ENCODE assay signal across 34 cellular contexts in genomic region chr17:51677875-51678274, GRCh38.
DNase-seq lines count a peak whose midpoint lies in the region; ATAC-seq, FAIRE-seq and TF ChIP-seq lines count a peak whose summit lies in the region.
"Had no signal": no experiment of that assay in that cellular context is flagged by ENCODE, and none has a peak within 500 bp of the region (broad histone marks: within the 10 kb centered on the region; RNA-seq: fewer than 3 reads in every experiment).

No MANE protein-coding gene starts in this region.

- H3K36me3 Mint-ChIP-seq in T-helper 17 cell (ENCODE audit: low read depth), result no peaks in the 10 kb centered on the region
- H3K36me3 Mint-ChIP-seq: CD14-positive monocyte; CD4-positive, alpha-beta memory T cell; CD4-positive, CD25-positive, alpha-beta regulatory T cell; CD8-positive, alpha-beta memory T cell; CD8-positive, alpha-beta T cell had no signal

- H3K27me3 Mint-ChIP-seq in T-helper 17 cell, result peaks cover 32% of the 10 kb centered on the region
- H3K27me3 Mint-ChIP-seq: B cell; CD4-positive, CD25-positive, alpha-beta regulatory T cell had no signal

- POLR2A ChIA-PET in SK-N-SH (lab: Yijun Ruan, JAX), result no interaction called here
- POLR2A ChIA-PET in A549 (lab: Yijun Ruan, JAX), result no interaction called here
- POLR2A ChIA-PET in HEK293 (lab: Yijun Ruan, JAX), result no interaction called here

- no peaks in the 10 kb centered on the region for H3F3A ChIP-seq in SK-N-SH (replicated peaks; ENCODE audit: insufficient read depth)

- H3K4me3 ChIP-seq in SK-N-SH (ENCODE audit: low read depth in 2 of 2, low read length in 1 of 2), result no peak overlapping the region
- no peak overlapping the region for H3K4me3 ChIP-seq in A549
- no peak overlapping the region for H3K4me3 ChIP-seq in HEK293 (ENCODE audit: low read depth, low read length)
- no peak overlapping the region for H3K4me3 ChIP-seq in ovary
- H3K4me3 ChIP-seq: BLaER1; BLaER1 treated with 17β-estradiol and CSF1 and Interleukin-3, amounts not matched to agents 10 nM and 100 nM had no signal

- H3K27ac ChIP-seq in SK-N-SH (ENCODE audit: low read depth in 2 of 2, low read length in 1 of 2) (no peak overlapping the region), A549 (no peak overlapping the region), HEK293 (ENCODE audit: extremely low read depth, low read depth, low read length) (no peak overlapping the region), ovary (no peak overlapping the region)
- H3K27ac ChIP-seq: 22Rv1; BLaER1; BLaER1 treated with 17β-estradiol and CSF1 and Interleukin-3, amounts not matched to agents 10 nM and 100 nM; C4-2B had no signal

- H3K4me2 ChIP-seq in SK-N-SH (no peak overlapping the region), A549 (no peak overlapping the region)
- H3K4me2 ChIP-seq: BLaER1; BLaER1 treated with 17β-estradiol and CSF1 and Interleukin-3, amounts not matched to agents 10 nM and 100 nM had no signal

- no peak for TF ChIP-seq CTCF in SK-N-SH (IDR thresholded peaks at IDR 0.05)
- TF ChIP-seq CTCF in A549 (IDR thresholded peaks at IDR 0.05), result no peak
- TF ChIP-seq CTCF in HEK293 (tag by site-specific recombination; IDR thresholded peaks at IDR 0.05), result no peak
- no peak for TF ChIP-seq CTCF in ovary (IDR thresholded peaks at IDR 0.05)

- FAIRE-seq in A549 (lab: Jason Lieb, UNC), result peak; percentile 7
- FAIRE-seq: A204.1, D721Med had no signal

- CTCF ChIA-PET in SK-N-SH (lab: Yijun Ruan, JAX) (no interaction called here), A549 (lab: Yijun Ruan, JAX) (no interaction called here), HEK293 (lab: Yijun Ruan, JAX) (no interaction called here)

- ATAC-seq in SK-N-SH treated with all-trans-retinoic acid at 6 μM for 48 hours (no peak), A549 (no peak), T-helper 17 cell (no peak)
- ATAC-seq: CD8-positive, alpha-beta T cell had no signal

- WGBS in SK-N-SH (ENCODE audit: low lambda C conversion rate), result 40% methylated on average over 1 of the region's 1 CpG
- 64% methylated on average over 1 of the region's 1 CpG for WGBS in A549 (ENCODE audit: missing lambda C conversion rate)
- WGBS in ovary, 3 donors, result 94 to 100% (median 100%) methylated on average over 1 of the region's 1 CpG

- no peaks in the 10 kb centered on the region for H3K9me2 ChIP-seq in SK-N-SH

- no peak overlapping the region for H3K4me3 Mint-ChIP-seq in T-helper 17 cell
- H3K4me3 Mint-ChIP-seq: B cell; CD14-positive monocyte; CD4-positive, alpha-beta memory T cell; CD4-positive, alpha-beta T cell; CD4-positive, CD25-positive, alpha-beta regulatory T cell; CD8-positive, alpha-beta memory T cell; CD8-positive, alpha-beta T cell had no signal

- no peaks in the 10 kb centered on the region for H3K36me3 ChIP-seq in SK-N-SH (replicated peaks in 1 of 2; ENCODE audit: control insufficient read depth in 1 of 2, insufficient read depth in 2 of 2, low read length in 1 of 2)
- no peaks in the 10 kb centered on the region for H3K36me3 ChIP-seq in HEK293 (ENCODE audit: control insufficient read depth in 2 of 2, insufficient read depth in 1 of 2, low read length in 2 of 2)
- no peaks in the 10 kb centered on the region for H3K36me3 ChIP-seq in ovary
- H3K36me3 ChIP-seq: BE2C; BLaER1; BLaER1 treated with 17β-estradiol and CSF1 and Interleukin-3, amounts not matched to agents 10 nM and 100 nM had no signal

- no peaks in the 10 kb centered on the region for H4K20me1 ChIP-seq in SK-N-SH (ENCODE audit: insufficient read depth)
- H4K20me1 ChIP-seq: BLaER1; BLaER1 treated with 17β-estradiol and CSF1 and Interleukin-3, amounts not matched to agents 10 nM and 100 nM had no signal

- H3K4me1 Mint-ChIP-seq in T-helper 17 cell, result no peaks in the 10 kb centered on the region
- H3K4me1 Mint-ChIP-seq: B cell; CD14-positive monocyte; CD4-positive, alpha-beta memory T cell; CD4-positive, CD25-positive, alpha-beta regulatory T cell; CD8-positive, alpha-beta memory T cell had no signal

- no peak overlapping the region for H3K9ac ChIP-seq in SK-N-SH
- H3K9ac ChIP-seq: BLaER1; BLaER1 treated with 17β-estradiol and CSF1 and Interleukin-3, amounts not matched to agents 10 nM and 100 nM had no signal

- no peaks in the 10 kb centered on the region for H3K79me2 ChIP-seq in SK-N-SH (ENCODE audit: insufficient read depth)

- H3K4me1 ChIP-seq in SK-N-SH (ENCODE audit: control insufficient read depth in 1 of 2, insufficient read depth in 2 of 2, low read depth in 1 of 2, low read length in 1 of 2) (no peaks in the 10 kb centered on the region), A549 (no peaks in the 10 kb centered on the region), HEK293 (ENCODE audit: control insufficient read depth, insufficient read depth, low read length) (peaks cover 12% of the 10 kb centered on the region), ovary (ENCODE audit: insufficient read depth) (no peaks in the 10 kb centered on the region)
- H3K4me1 ChIP-seq: BE2C, Caco-2 had no signal

- TF ChIP-seq POLR2A in A549 (IDR thresholded peaks at IDR 0.05; ENCODE audit: low read length) (no peak), ovary (IDR thresholded peaks at IDR 0.05) (no peak)

- TF ChIP-seq EP300 in SK-N-SH (IDR thresholded peaks at IDR 0.05; ENCODE audit: borderline replicate concordance in 1 of 2, low read depth in 1 of 2, low read length in 1 of 2), result no peak
- TF ChIP-seq EP300 in A549 (IDR thresholded peaks at IDR 0.05), result no peak
- TF ChIP-seq EP300 in ovary (IDR thresholded peaks at IDR 0.05), result no peak

- H3K9me3 ChIP-seq in SK-N-SH (no peaks in the 10 kb centered on the region), A549 (0 out of 3 replicates have a peak, but pooled peaks cover 2% of the 10 kb centered on the region), HEK293 (ENCODE audit: control insufficient read depth, insufficient read depth, low read depth, low read length) (no peaks in the 10 kb centered on the region), T-helper 17 cell (ENCODE audit: control insufficient read depth, low read length, poor library complexity, severe bottlenecking) (no peaks in the 10 kb centered on the region), ovary (no peaks in the 10 kb centered on the region)
- H3K9me3 ChIP-seq: BE2C; BLaER1; BLaER1 treated with 17β-estradiol and CSF1 and Interleukin-3, amounts not matched to agents 10 nM and 100 nM; Caco-2 had no signal

- H2AFZ ChIP-seq in SK-N-SH (ENCODE audit: low read depth), result no peak overlapping the region

- no peak overlapping the region for H3K27ac Mint-ChIP-seq in T-helper 17 cell
- H3K27ac Mint-ChIP-seq: B cell; CD14-positive monocyte; CD4-positive, alpha-beta memory T cell; CD4-positive, alpha-beta T cell; CD4-positive, CD25-positive, alpha-beta regulatory T cell; CD8-positive, alpha-beta memory T cell; CD8-positive, alpha-beta T cell had no signal

- intact Hi-C loops in ovary (cut with DNase I), result no loop called here

- DNase-seq in SK-N-SH (no peak), A549 (ENCODE audit: low read depth in 1 of 2, low spot score in 1 of 2) (no peak), T-helper 17 cell (no peak), ovary (no peak)
- DNase-seq: 8988T; ACHN; AML-193; BE2C; C1 segment of cervical spinal cord; Caco-2; Calu3; CD4-positive, alpha-beta memory T cell; CD4-positive, alpha-beta T cell; CD4-positive, CD25-positive, alpha-beta regulatory T cell; CD8-positive, alpha-beta memory T cell; CD8-positive, alpha-beta T cell; COR-L47; DMS 273 treated with DMSO at 0.1 percent for 48 hours; DMS153; DMS53; DMS79; DMS79 treated with DMSO at 0.1 percent for 48 hours; DND-41; EL had no signal

- TF ChIP-seq RAD21 in SK-N-SH (IDR thresholded peaks at IDR 0.05; ENCODE audit: low read length) (no peak), A549 (conservative IDR thresholded peaks at IDR 0.05 in 1 of 2, IDR thresholded peaks at IDR 0.05 in 1 of 2) (no peak)

- no peaks in the 10 kb centered on the region for H3K27me3 ChIP-seq in SK-N-SH (ENCODE audit: insufficient read depth)
- H3K27me3 ChIP-seq in ovary, result no peaks in the 10 kb centered on the region
- H3K27me3 ChIP-seq: BE2C; BLaER1; BLaER1 treated with 17β-estradiol and CSF1 and Interleukin-3, amounts not matched to agents 10 nM and 100 nM had no signal

TF ChIP-seq in SK-N-SH treated with all-trans-retinoic acid at 6 μM for 48 hours, 23 proteins besides CTCF, POLR2A, EP300 and RAD21:
- TF ChIP-seq ZNF565 (CRISPR knock-in tag; conservative IDR thresholded peaks at IDR 0.05; ENCODE audit: low read depth) (no peak), ZNF8 (CRISPR knock-in tag; IDR thresholded peaks at IDR 0.05) (peak; percentile 54; the same call in 1 of the 2 replicates)

TF ChIP-seq in SK-N-SH, 30 proteins besides CTCF, POLR2A, EP300 and RAD21 (continues in another document):
- TF ChIP-seq, protein P1, sequence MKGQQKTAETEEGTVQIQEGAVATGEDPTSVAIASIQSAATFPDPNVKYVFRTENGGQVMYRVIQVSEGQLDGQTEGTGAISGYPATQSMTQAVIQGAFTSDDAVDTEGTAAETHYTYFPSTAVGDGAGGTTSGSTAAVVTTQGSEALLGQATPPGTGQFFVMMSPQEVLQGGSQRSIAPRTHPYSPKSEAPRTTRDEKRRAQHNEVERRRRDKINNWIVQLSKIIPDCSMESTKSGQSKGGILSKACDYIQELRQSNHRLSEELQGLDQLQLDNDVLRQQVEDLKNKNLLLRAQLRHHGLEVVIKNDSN (IDR thresholded peaks at IDR 0.05; ENCODE audit: borderline replicate concordance, low read depth), result no peak
- TF ChIP-seq MEF2A (IDR thresholded peaks at IDR 0.05; ENCODE audit: borderline replicate concordance, low read depth), result no peak
- TF ChIP-seq FOXM1 (IDR thresholded peaks at IDR 0.05; ENCODE audit: low read depth), result no peak

TF ChIP-seq in A549, 52 proteins besides CTCF, POLR2A, EP300 and RAD21 (continues in another document):
- TF ChIP-seq KDM1A (IDR thresholded peaks at IDR 0.05; ENCODE audit: low read depth), result no peak
- no peak for TF ChIP-seq HOXB13 (CRISPR knock-in tag; IDR thresholded peaks at IDR 0.05; ENCODE audit: low read depth)
- no peak for TF ChIP-seq TFCP2L1 (CRISPR knock-in tag; IDR thresholded peaks at IDR 0.05)
- TF ChIP-seq HOXA7 (CRISPR knock-in tag; IDR thresholded peaks at IDR 0.05), result no peak
- TF ChIP-seq HDAC2 (IDR thresholded peaks at IDR 0.05), result no peak
- TF ChIP-seq CHD4 (IDR thresholded peaks at IDR 0.05; ENCODE audit: borderline replicate concordance), result no peak
- no peak for TF ChIP-seq SMC3 (IDR thresholded peaks at IDR 0.05)

TF ChIP-seq in HEK293, 187 proteins besides CTCF, POLR2A, EP300 and RAD21:
- peak; percentile 78; the same call in 1 of the 2 replicates for TF ChIP-seq ZNF146 (tag by site-specific recombination; IDR thresholded peaks at IDR 0.05)
- no peak for TF ChIP-seq ZFP69B (tag by site-specific recombination; IDR thresholded peaks at IDR 0.05)
